13 cellular contexts compared by ENCODE assay signal in the genomic region with DNA sequence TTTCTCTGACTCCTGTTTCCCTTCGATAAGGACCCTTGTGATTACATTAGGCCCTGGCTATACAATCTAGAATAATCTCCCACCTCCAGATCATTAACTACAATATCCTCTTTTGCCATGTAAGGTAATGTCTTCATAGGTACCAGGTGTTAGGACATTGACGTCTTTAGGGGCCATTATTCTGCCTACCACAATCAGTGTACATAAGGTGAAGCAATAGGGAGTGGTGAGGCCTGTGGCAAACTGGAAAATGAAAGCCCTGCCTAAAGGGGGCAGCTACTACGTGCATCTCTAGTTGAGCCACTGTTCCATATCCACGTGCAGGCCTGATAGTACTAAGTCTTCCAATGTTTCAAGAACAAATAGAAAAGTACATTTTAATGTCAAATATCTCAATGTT. TPM values are rescaled to one million over a fixed set of nuclear protein-coding genes. Genes with fewer than 3 reads are reported as not detected.
A peak's percentile ranks its signal among the peaks of the same experiment; 100 is the strongest.
DNase-seq lines count a peak whose midpoint lies in the region; ATAC-seq and TF ChIP-seq lines count a peak whose summit lies in the region.
"Had no signal": no experiment of that assay in that cellular context is flagged by ENCODE, and none has a peak within 500 bp of the region (broad histone marks: within the 10 kb centered on the region; RNA-seq: fewer than 3 reads in every experiment).

No MANE protein-coding gene starts in this region.

- H3K36me3 ChIP-seq in right lobe of liver = no peaks in the 10 kb centered on the region
- H3K36me3 ChIP-seq in gastrocnemius medialis = no peaks in the 10 kb centered on the region
- no peaks in the 10 kb centered on the region for H3K36me3 ChIP-seq in vagina
- H3K36me3 ChIP-seq: BLaER1 had no signal

- TF ChIP-seq POLR2A in right lobe of liver (IDR thresholded peaks at IDR 0.05) (no peak), gastrocnemius medialis (IDR thresholded peaks at IDR 0.05) (no peak), vagina (IDR thresholded peaks at IDR 0.05) (no peak)

- intact Hi-C loops in right lobe of liver (cut with DNase I) = no loop called here
- intact Hi-C loops in gastrocnemius medialis (cut with DNase I; ENCODE audit: low total_unique reads) = loop anchor here (5.0 to 10.0 kb wide), 3 partner anchors 795 to 903 kb away; a partner anchor contains a TSS
- intact Hi-C loops in vagina (cut with DNase I) = no loop called here

- TF ChIP-seq CTCF in coronary artery (IDR thresholded peaks at IDR 0.05) (no peak), right lobe of liver (IDR thresholded peaks at IDR 0.05) (no peak), gastrocnemius medialis (IDR thresholded peaks at IDR 0.05 in 4 of 5, conservative IDR thresholded peaks at IDR 0.05 in 1 of 5) (no peak), vagina (IDR thresholded peaks at IDR 0.05) (no peak)

- no peaks in the 10 kb centered on the region for H3K27me3 ChIP-seq in right lobe of liver
- H3K27me3 ChIP-seq in gastrocnemius medialis = no peaks in the 10 kb centered on the region
- no peaks in the 10 kb centered on the region for H3K27me3 ChIP-seq in vagina
- H3K27me3 ChIP-seq: BLaER1 had no signal

- in situ Hi-C loops in gastrocnemius medialis (cut with MboI; ENCODE audit: low sequenced_read_pairs in 4 of 4) = loop anchor here in 1 of 4 donors (10.0 to 25.0 kb wide), 2 partner anchors 313 to 800 kb away; a partner anchor contains a TSS

- H3K4me1 ChIP-seq in right lobe of liver = peaks cover 0 to 69% (median 45%) of the 10 kb centered on the region in 4 donors
- peaks cover 25 to 28% of the 10 kb centered on the region in 2 donors for H3K4me1 ChIP-seq in gastrocnemius medialis
- H3K4me1 ChIP-seq in vagina = peaks cover 8% of the 10 kb centered on the region

- DNase-seq in coronary artery (ENCODE audit: low spot score) = no peak
- no peak for DNase-seq in right lobe of liver
- no peak for DNase-seq in gastrocnemius medialis
- no peak for DNase-seq in vagina (ENCODE audit: extremely low spot score in 2 of 2)
- DNase-seq: CD8-positive, alpha-beta memory T cell; NCI-H1417 treated with DMSO at 0.1 percent for 48 hours; NCI-H2029 treated with DMSO at 0.1 percent for 48 hours; NCI-H510A treated with DMSO at 0.1 percent for 48 hours; SHP77 treated with DMSO at 0.1 percent for 48 hours had no signal

- 66% methylated on average over 4 of the region's 4 CpGs for WGBS in right lobe of liver (ENCODE audit: insufficient coverage, low coverage, low lambda C conversion rate, missing lambda C conversion rate)

- peak overlapping the region; percentile 87 for H3K27ac ChIP-seq in coronary artery
- peak overlapping the region; percentile 73 to 86 (median 79) for H3K27ac ChIP-seq in right lobe of liver
- H3K27ac ChIP-seq in gastrocnemius medialis = peak overlapping the region; percentile 16 to 75 (median 68)
- H3K27ac ChIP-seq in vagina = peak overlapping the region; percentile 33
- H3K27ac ChIP-seq: BLaER1 had no signal

- ATAC-seq in right lobe of liver (no peak), gastrocnemius medialis (no peak), GM18861 (IDR thresholded peaks at IDR 0.05; ENCODE audit: unreplicated experiment) (no peak), HG02571 (IDR thresholded peaks at IDR 0.05; ENCODE audit: unreplicated experiment) (no peak), SK-N-SH treated with all-trans-retinoic acid at 6 μM for 48 hours (no peak)

- H3K9me3 ChIP-seq in right lobe of liver (peaks cover 0 to 5% (median 0%) of the 10 kb centered on the region in 4 donors), gastrocnemius medialis (peaks cover 0 to 4% (median 4%) of the 10 kb centered on the region in 3 donors), vagina (no peaks in the 10 kb centered on the region)

- H3K4me3 ChIP-seq in coronary artery = no peak overlapping the region
- H3K4me3 ChIP-seq in right lobe of liver = no peak overlapping the region
- H3K4me3 ChIP-seq in gastrocnemius medialis = no peak overlapping the region
- H3K4me3 ChIP-seq in vagina = no peak overlapping the region
- H3K4me3 ChIP-seq: BLaER1 had no signal

TF ChIP-seq in SK-N-SH treated with all-trans-retinoic acid at 6 μM for 48 hours, 23 proteins besides CTCF, POLR2A, EP300 and RAD21:
- TF ChIP-seq ZC3H10 (CRISPR knock-in tag; IDR thresholded peaks at IDR 0.05) (no peak), OSR1 (CRISPR knock-in tag; IDR thresholded peaks at IDR 0.05) (no peak), ARNTL (CRISPR knock-in tag; IDR thresholded peaks at IDR 0.05; ENCODE audit: borderline replicate concordance, low read depth) (no peak), SNAI2 (CRISPR knock-in tag; IDR thresholded peaks at IDR 0.05) (no peak), ZFP3 (CRISPR knock-in tag; IDR thresholded peaks at IDR 0.05) (no peak), GLIS3 (CRISPR knock-in tag; IDR thresholded peaks at IDR 0.05) (no peak), ZNF565 (CRISPR knock-in tag; conservative IDR thresholded peaks at IDR 0.05; ENCODE audit: low read depth) (no peak), ZFP30 (CRISPR knock-in tag; IDR thresholded peaks at IDR 0.05) (no peak), ZNF8 (CRISPR knock-in tag; IDR thresholded peaks at IDR 0.05) (no peak), PPARA (CRISPR knock-in tag; IDR thresholded peaks at IDR 0.05; ENCODE audit: borderline replicate concordance) (no peak), ESRRG (CRISPR knock-in tag; IDR thresholded peaks at IDR 0.05) (no peak), CSDC2 (CRISPR knock-in tag; IDR thresholded peaks at IDR 0.05) (no peak), BACH2 (CRISPR knock-in tag; IDR thresholded peaks at IDR 0.05; ENCODE audit: borderline replicate concordance) (no peak), ZNF70 (CRISPR knock-in tag; IDR thresholded peaks at IDR 0.05) (no peak), ISL1 (CRISPR knock-in tag; IDR thresholded peaks at IDR 0.05) (no peak)
- TF ChIP-seq, protein P1, sequence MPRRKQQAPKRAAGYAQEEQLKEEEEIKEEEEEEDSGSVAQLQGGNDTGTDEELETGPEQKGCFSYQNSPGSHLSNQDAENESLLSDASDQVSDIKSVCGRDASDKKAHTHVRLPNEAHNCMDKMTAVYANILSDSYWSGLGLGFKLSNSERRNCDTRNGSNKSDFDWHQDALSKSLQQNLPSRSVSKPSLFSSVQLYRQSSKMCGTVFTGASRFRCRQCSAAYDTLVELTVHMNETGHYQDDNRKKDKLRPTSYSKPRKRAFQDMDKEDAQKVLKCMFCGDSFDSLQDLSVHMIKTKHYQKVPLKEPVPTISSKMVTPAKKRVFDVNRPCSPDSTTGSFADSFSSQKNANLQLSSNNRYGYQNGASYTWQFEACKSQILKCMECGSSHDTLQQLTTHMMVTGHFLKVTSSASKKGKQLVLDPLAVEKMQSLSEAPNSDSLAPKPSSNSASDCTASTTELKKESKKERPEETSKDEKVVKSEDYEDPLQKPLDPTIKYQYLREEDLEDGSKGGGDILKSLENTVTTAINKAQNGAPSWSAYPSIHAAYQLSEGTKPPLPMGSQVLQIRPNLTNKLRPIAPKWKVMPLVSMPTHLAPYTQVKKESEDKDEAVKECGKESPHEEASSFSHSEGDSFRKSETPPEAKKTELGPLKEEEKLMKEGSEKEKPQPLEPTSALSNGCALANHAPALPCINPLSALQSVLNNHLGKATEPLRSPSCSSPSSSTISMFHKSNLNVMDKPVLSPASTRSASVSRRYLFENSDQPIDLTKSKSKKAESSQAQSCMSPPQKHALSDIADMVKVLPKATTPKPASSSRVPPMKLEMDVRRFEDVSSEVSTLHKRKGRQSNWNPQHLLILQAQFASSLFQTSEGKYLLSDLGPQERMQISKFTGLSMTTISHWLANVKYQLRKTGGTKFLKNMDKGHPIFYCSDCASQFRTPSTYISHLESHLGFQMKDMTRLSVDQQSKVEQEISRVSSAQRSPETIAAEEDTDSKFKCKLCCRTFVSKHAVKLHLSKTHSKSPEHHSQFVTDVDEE (CRISPR knock-in tag; IDR thresholded peaks at IDR 0.05) = no peak
- TF ChIP-seq, protein P2, sequence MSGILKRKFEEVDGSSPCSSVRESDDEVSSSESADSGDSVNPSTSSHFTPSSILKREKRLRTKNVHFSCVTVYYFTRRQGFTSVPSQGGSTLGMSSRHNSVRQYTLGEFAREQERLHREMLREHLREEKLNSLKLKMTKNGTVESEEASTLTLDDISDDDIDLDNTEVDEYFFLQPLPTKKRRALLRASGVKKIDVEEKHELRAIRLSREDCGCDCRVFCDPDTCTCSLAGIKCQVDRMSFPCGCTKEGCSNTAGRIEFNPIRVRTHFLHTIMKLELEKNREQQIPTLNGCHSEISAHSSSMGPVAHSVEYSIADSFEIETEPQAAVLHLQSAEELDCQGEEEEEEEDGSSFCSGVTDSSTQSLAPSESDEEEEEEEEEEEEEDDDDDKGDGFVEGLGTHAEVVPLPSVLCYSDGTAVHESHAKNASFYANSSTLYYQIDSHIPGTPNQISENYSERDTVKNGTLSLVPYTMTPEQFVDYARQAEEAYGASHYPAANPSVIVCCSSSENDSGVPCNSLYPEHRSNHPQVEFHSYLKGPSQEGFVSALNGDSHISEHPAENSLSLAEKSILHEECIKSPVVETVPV (CRISPR knock-in tag; IDR thresholded peaks at IDR 0.05) = no peak
- TF ChIP-seq, protein P3, sequence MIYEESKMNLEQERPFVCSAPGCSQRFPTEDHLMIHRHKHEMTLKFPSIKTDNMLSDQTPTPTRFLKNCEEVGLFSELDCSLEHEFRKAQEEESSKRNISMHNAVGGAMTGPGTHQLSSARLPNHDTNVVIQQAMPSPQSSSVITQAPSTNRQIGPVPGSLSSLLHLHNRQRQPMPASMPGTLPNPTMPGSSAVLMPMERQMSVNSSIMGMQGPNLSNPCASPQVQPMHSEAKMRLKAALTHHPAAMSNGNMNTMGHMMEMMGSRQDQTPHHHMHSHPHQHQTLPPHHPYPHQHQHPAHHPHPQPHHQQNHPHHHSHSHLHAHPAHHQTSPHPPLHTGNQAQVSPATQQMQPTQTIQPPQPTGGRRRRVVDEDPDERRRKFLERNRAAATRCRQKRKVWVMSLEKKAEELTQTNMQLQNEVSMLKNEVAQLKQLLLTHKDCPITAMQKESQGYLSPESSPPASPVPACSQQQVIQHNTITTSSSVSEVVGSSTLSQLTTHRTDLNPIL (CRISPR knock-in tag; IDR thresholded peaks at IDR 0.05; ENCODE audit: low read depth) = no peak
TF ChIP-seq in SK-N-SH treated with all-trans-retinoic acid at 6 μM for 48 hours: peak in this region for 0.

RNA-seq across cellular contexts. Expression of a gene that starts 4.8 kb away (rescaled TPM):
- total RNA-seq in right lobe of liver = 100 to 1,000 TPM in 2 of 6 experiments, 10 to 100 TPM in 4; 61.6 to 179 (median 81.8) TPM
- total RNA-seq in gastrocnemius medialis = 10 to 100 TPM; 21.0 to 50.9 (median 36.0) TPM
- 13.3 TPM for total RNA-seq in vagina

RNA-seq across cellular contexts. Expression of a gene that starts 36.5 kb away (rescaled TPM):
- total RNA-seq in right lobe of liver = 1 to 10 TPM in 2 of 6 experiments, under 1 TPM in 3, not detected in 1; 0.20 to 2.7 (median 0.44) TPM
- not detected for total RNA-seq in gastrocnemius medialis
- not detected for total RNA-seq in vagina
- total RNA-seq: CD8-positive, alpha-beta memory T cell had no signal

Comparison
In these comparisons a context has a peak if more than half of its experiments do, and no peak if none do; other contexts are left out.
1. H3K27ac ChIP-seq: peak in every context shown above with its lines; median percentile 87 in coronary artery; 79 in right lobe of liver; 68 in gastrocnemius medialis; 33 in vagina.